Comparison of ENCODE assay signal across 21 cellular contexts in genomic region chr22:30191049-30191701, GRCh38. TPM values are rescaled to one million over a fixed set of nuclear protein-coding genes. Genes with fewer than 3 reads are reported as not detected.
DNase-seq lines count a peak whose midpoint lies in the region; ATAC-seq, FAIRE-seq and TF ChIP-seq lines count a peak whose summit lies in the region.
"Had no signal": no experiment of that assay in that cellular context is flagged by ENCODE, and none has a peak within 500 bp of the region (broad histone marks: within the 10 kb centered on the region; RNA-seq: fewer than 3 reads in every experiment).

No MANE protein-coding gene starts in this region.

- intact Hi-C loops in Calu3 (cut with micrococcal nuclease; ENCODE audit: unreplicated experiment), result no loop called here
- intact Hi-C loops in activated CD8-positive, alpha-beta T cell treated with anti-CD3 and anti-CD28 coated beads for 36 hours (cut with micrococcal nuclease), result no loop called here

- BruUV-seq in Calu3 (replicated peaks; lab: Mats Ljungman, UMichigan), result no TSS peak

- no peak for FAIRE-seq in A549 (lab: Jason Lieb, UNC)

- peak in 1 of 2 experiments; percentile 46 for DNase-seq in A549 (ENCODE audit: low read depth in 1 of 2, low spot score in 1 of 2)
- DNase-seq in Calu3, result no peak
- no peak for DNase-seq in activated CD8-positive, alpha-beta T cell treated with anti-CD3 and anti-CD28 coated beads for 36 hours
- DNase-seq in kidney tubule cell (ENCODE audit: low spot score), result peak; percentile 48
- no peak for DNase-seq in SHP77 treated with DMSO at 0.1 percent for 48 hours (lab: John Stamatoyannopoulos, UW)
- DNase-seq in NCI-H1048 (lab: John Stamatoyannopoulos, UW), result no peak
- no peak for DNase-seq in hypothalamus (lab: John Stamatoyannopoulos, UW)
- DNase-seq in pons (ENCODE audit: low spot score), result no peak
- DNase-seq: activated naive CD4-positive, alpha-beta T cell treated with anti-CD3 and anti-CD28 coated beads for 36 hours; body of pancreas; GOT3; NCI-H1417 treated with DMSO at 0.1 percent for 48 hours; NCI-H748 treated with DMSO at 0.1 percent for 48 hours; ovary; SIG-M5; stimulated activated CD4-positive, alpha-beta T cell treated with anti-CD3 and anti-CD28 coated beads, Interleukin-1b, Interleukin-23, amount 100 ng/mL, for 48 hours; stimulated activated naive CD4-positive, alpha-beta T cell treated with Interleukin-2 at 50 U/mL for 16 hours; T-cell; transverse colon had no signal

- no peak overlapping the region for H3K4me3 ChIP-seq in A549
- H3K4me3 ChIP-seq: body of pancreas, ovary, transverse colon had no signal

- H3K4me1 Mint-ChIP-seq in Calu3 (ENCODE audit: low read depth, unreplicated experiment), result peaks cover 58% of the 10 kb centered on the region
- peaks cover 72% of the 10 kb centered on the region for H3K4me1 Mint-ChIP-seq in activated CD8-positive, alpha-beta T cell treated with anti-CD3 and anti-CD28 coated beads for 36 hours (ENCODE audit: low read depth)

- no peak for TF ChIP-seq POLR2A in A549 (IDR thresholded peaks at IDR 0.05; ENCODE audit: low read length)

- H3K27ac ChIP-seq in A549, result peak overlapping the region; percentile 95 to 100
- H3K27ac ChIP-seq: body of pancreas, ovary, transverse colon, VCaP had no signal

- POLR2A ChIA-PET in A549 (lab: Yijun Ruan, JAX), result no interaction called here
- POLR2A ChIA-PET in activated CD8-positive, alpha-beta T cell treated with anti-CD3 and anti-CD28 coated beads for 36 hours (lab: Charles Lee), result interaction anchor here (0.6 to 1.8 kb wide), 5 partner anchors 9 to 148 kb away, joined by 3 to 4 read pairs (median 4); no protein-coding TSS in a partner anchor

- H3K4me3 Mint-ChIP-seq in Calu3 (ENCODE audit: low read depth, unreplicated experiment), result no peak overlapping the region
- H3K4me3 Mint-ChIP-seq in activated CD8-positive, alpha-beta T cell treated with anti-CD3 and anti-CD28 coated beads for 36 hours, result no peak overlapping the region
- H3K4me3 Mint-ChIP-seq: activated naive CD4-positive, alpha-beta T cell treated with anti-CD3 and anti-CD28 coated beads for 36 hours; T-cell had no signal

- no peaks in the 10 kb centered on the region for H3K27me3 Mint-ChIP-seq in Calu3 (ENCODE audit: unreplicated experiment)
- H3K27me3 Mint-ChIP-seq in activated CD8-positive, alpha-beta T cell treated with anti-CD3 and anti-CD28 coated beads for 36 hours, result no peaks in the 10 kb centered on the region
- H3K27me3 Mint-ChIP-seq: T-cell had no signal

- H3K4me2 ChIP-seq in A549, result peak overlapping the region; percentile 17; the same call in 2 of the 3 replicates

- H3K36me3 Mint-ChIP-seq in Calu3 (ENCODE audit: insufficient read depth, unreplicated experiment), result peaks cover 24% of the 10 kb centered on the region
- no peaks in the 10 kb centered on the region for H3K36me3 Mint-ChIP-seq in activated CD8-positive, alpha-beta T cell treated with anti-CD3 and anti-CD28 coated beads for 36 hours (ENCODE audit: low read depth)
- H3K36me3 Mint-ChIP-seq: T-cell had no signal

- CTCF ChIA-PET in A549 (lab: Yijun Ruan, JAX) (interaction anchor here (1.4 to 3.9 kb wide), 4 partner anchors 13 to 83 kb away, joined by 3 to 20 read pairs (median 6); no protein-coding TSS in a partner anchor), Calu3 (lab: Charles Lee) (no interaction called here)
- CTCF ChIA-PET in activated CD8-positive, alpha-beta T cell treated with anti-CD3 and anti-CD28 coated beads for 36 hours (lab: Charles Lee), result interaction anchor here (0.5 to 3.7 kb wide), 6 partner anchors 8 to 524 kb away, joined by 3 to 16 read pairs (median 3); no protein-coding TSS in a partner anchor

- TF ChIP-seq RAD21 in A549 (conservative IDR thresholded peaks at IDR 0.05 in 1 of 2, IDR thresholded peaks at IDR 0.05 in 1 of 2), result no peak

- WGBS in A549 (ENCODE audit: missing lambda C conversion rate), result 47% methylated on average over 3 of the region's 3 CpGs

- H3K4me1 ChIP-seq in A549, result peaks cover 63% of the 10 kb centered on the region

- peak overlapping the region; percentile 79 for H3K27ac Mint-ChIP-seq in Calu3 (ENCODE audit: unreplicated experiment)
- peak overlapping the region; percentile 60 for H3K27ac Mint-ChIP-seq in activated CD8-positive, alpha-beta T cell treated with anti-CD3 and anti-CD28 coated beads for 36 hours
- H3K27ac Mint-ChIP-seq: activated naive CD4-positive, alpha-beta T cell treated with anti-CD3 and anti-CD28 coated beads for 36 hours had no signal

- TF ChIP-seq CTCF in A549 (IDR thresholded peaks at IDR 0.05) (no peak), Calu3 (IDR thresholded peaks at IDR 0.05; ENCODE audit: unreplicated experiment) (no peak)
- TF ChIP-seq CTCF in activated CD8-positive, alpha-beta T cell treated with anti-CD3 and anti-CD28 coated beads for 36 hours (IDR thresholded peaks at IDR 0.05), result no peak

- peaks cover 9% of the 10 kb centered on the region; the same call in 2 of the 3 replicates for H3K9me3 ChIP-seq in A549
- H3K9me3 ChIP-seq: body of pancreas, ovary, transverse colon had no signal

- ATAC-seq in A549, result no peak
- no peak for ATAC-seq in activated CD8-positive, alpha-beta T cell treated with anti-CD3 and anti-CD28 coated beads for 36 hours
- ATAC-seq: body of pancreas, sciatic nerve, T-cell had no signal

- H3K9me3 Mint-ChIP-seq in Calu3 (ENCODE audit: low read depth, unreplicated experiment), result peaks cover 13% of the 10 kb centered on the region
- H3K9me3 Mint-ChIP-seq in activated CD8-positive, alpha-beta T cell treated with anti-CD3 and anti-CD28 coated beads for 36 hours, result peaks cover 1% of the 10 kb centered on the region
- H3K9me3 Mint-ChIP-seq: activated naive CD4-positive, alpha-beta T cell treated with anti-CD3 and anti-CD28 coated beads for 36 hours; T-cell had no signal

- no peak for TF ChIP-seq EP300 in A549 (IDR thresholded peaks at IDR 0.05)

TF ChIP-seq in A549, 52 proteins besides CTCF, POLR2A, EP300 and RAD21:
- TF ChIP-seq MAFK (IDR thresholded peaks at IDR 0.05; ENCODE audit: partially characterized antibody) (peak; percentile 43), POLR2AphosphoS2 (conservative IDR thresholded peaks at IDR 0.05; ENCODE audit: low read length) (no peak), HOXB5 (CRISPR knock-in tag; IDR thresholded peaks at IDR 0.05) (no peak), HES2 (IDR thresholded peaks at IDR 0.05) (no peak), FOXS1 (CRISPR knock-in tag; IDR thresholded peaks at IDR 0.05) (no peak)
TF ChIP-seq in A549: peak in this region for 1.

RNA-seq across cellular contexts. Expression of gene LIF, which starts 55.4 kb away (rescaled TPM):
- polyA plus RNA-seq in A549 (2011; rRNA removed), result 54.5 and 64.7 TPM in 2 replicates
- 53.0 and 70.6 TPM in 2 replicates for polyA plus RNA-seq in A549 (2012; cell fraction: cytosol; rRNA removed)
- 279 and 384 TPM in 2 replicates for polyA plus RNA-seq in A549 (2012; cell fraction: nucleus; rRNA removed)
- 40.7 to 49.3 TPM (median 44.3 TPM) in 3 replicates for polyA plus RNA-seq in A549 (2017; fragmentation: RNase III; extraction: RNeasy Plus Mini Kit Qiagen cat#74134 plus additional on column Dnase treatment)
- 62.7 and 126 TPM in 2 replicates for polyA minus RNA-seq in A549 (2011; rRNA and poly(A)+ RNA removed)
- total RNA-seq in Calu3 (2022), result 202 and 260 TPM in 2 replicates
- 100 to 1,000 TPM; 160 to 161 TPM for total RNA-seq in activated CD8-positive, alpha-beta T cell treated with anti-CD3 and anti-CD28 coated beads for 36 hours
